ENCODE assay signal across 1 cellular context in genomic region chr9:92242115-92242778, GRCh38.
TF ChIP-seq lines count a peak whose summit lies in the region.

No MANE protein-coding gene starts in this region.

TF ChIP-seq in GM23338, 12 proteins besides CTCF, POLR2A, EP300 and RAD21 (continued from another document):
- TF ChIP-seq REST (IDR thresholded peaks at IDR 0.05; ENCODE audit: unreplicated experiment) (no peak), ZNF114 (CRISPR knock-in tag; IDR thresholded peaks at IDR 0.05) (no peak), POLR2AphosphoS5 (IDR thresholded peaks at IDR 0.05; ENCODE audit: low read depth) (no peak), JUNB (IDR thresholded peaks at IDR 0.05; ENCODE audit: unreplicated experiment) (no peak), NANOG (IDR thresholded peaks at IDR 0.05; ENCODE audit: borderline replicate concordance) (no peak), EZH2phosphoT487 (IDR thresholded peaks at IDR 0.05; ENCODE audit: unreplicated experiment) (no peak), STAT1 (IDR thresholded peaks at IDR 0.05; ENCODE audit: unreplicated experiment) (no peak), EZH2 (IDR thresholded peaks at IDR 0.05; ENCODE audit: low read depth, unreplicated experiment) (no peak), CREB1 (CRISPR knock-in tag; IDR thresholded peaks at IDR 0.05; ENCODE audit: low read depth) (no peak), ETS1 (IDR thresholded peaks at IDR 0.05) (no peak), ZNF331 (CRISPR knock-in tag; IDR thresholded peaks at IDR 0.05; ENCODE audit: low read depth) (no peak)
